ENCODE assay signal across 12 cellular contexts in genomic region chrX:150213481-150214030, GRCh38.
"Had no signal": no experiment of that assay in that cellular context is flagged by ENCODE, and none has a peak within 500 bp of the region (broad histone marks: within the 10 kb centered on the region; RNA-seq: fewer than 3 reads in every experiment).

No MANE protein-coding gene starts in this region.

- H3K27me3 ChIP-seq: esophagus squamous epithelium, right lobe of liver, testis, upper lobe of left lung had no signal

- DNase-seq: activated B cell treated with CpG ODN at 0.5 μM for 24 hours; activated CD4-positive, alpha-beta T cell treated with anti-CD3 and anti-CD28 coated beads, Interleukin-2, amount 10 ng/mL, durations not matched to agents 7 days and 5 days; activated naive CD4-positive, alpha-beta T cell; anterior cingulate cortex; esophagus squamous epithelium; glutamatergic neuron; kidney glomerular epithelial cell; lower lobe of right lung; naive thymus-derived CD8-positive, alpha-beta T cell; testis had no signal

- H3K9me3 ChIP-seq: esophagus squamous epithelium, lower lobe of right lung, right lobe of liver, testis, upper lobe of left lung had no signal

- H3K4me3 ChIP-seq: esophagus squamous epithelium, lower lobe of right lung, right lobe of liver, testis, upper lobe of left lung had no signal

- H3K27ac ChIP-seq: lower lobe of right lung, right lobe of liver, testis had no signal

- H3K4me1 ChIP-seq: esophagus squamous epithelium, right lobe of liver, testis had no signal

- H3K36me3 ChIP-seq: esophagus squamous epithelium, lower lobe of right lung, right lobe of liver, upper lobe of left lung had no signal
